In genomic region chr2:48755473-48755872, GRCh38 we compare ENCODE assay signal across 11 cellular contexts. TPM values are rescaled to one million over a fixed set of nuclear protein-coding genes. Genes with fewer than 3 reads are reported as not detected.
DNase-seq lines count a peak whose midpoint lies in the region; ATAC-seq lines count a peak whose summit lies in the region.
"Had no signal": no experiment of that assay in that cellular context is flagged by ENCODE, and none has a peak within 500 bp of the region (broad histone marks: within the 10 kb centered on the region; RNA-seq: fewer than 3 reads in every experiment).

Gene LHCGR (minus strand): TSS chr2:48755724. CDS start chr2:48755671, 53 bp downstream.

- DNase-seq in NCI-H1417 (lab: John Stamatoyannopoulos, UW) (peak in 2 of 3 experiments; percentile 15 to 53), NCI-H1417 treated with DMSO at 0.1 percent for 48 hours (lab: John Stamatoyannopoulos, UW) (no peak), left lobe of liver (ENCODE audit: low spot score) (no peak)
- DNase-seq in activated CD8-positive, alpha-beta memory T cell treated with anti-CD3 and anti-CD28 coated beads, Interleukin-2, amount 50 U/mL, for 4 hours, result no peak
- DNase-seq: activated CD4-positive, alpha-beta T cell treated with anti-CD3 and anti-CD28 coated beads for 1 hour; activated naive CD8-positive, alpha-beta T cell treated with anti-CD3 and anti-CD28 coated beads for 36 hours; NCI-H1105 had no signal

- peak within 1 kb of the TSS in 3 of 5 donors; percentile 14 to 60 (median 58) for H3K9ac ChIP-seq in subcutaneous abdominal adipose tissue (ENCODE audit: low read length in 5 of 5)

- H3K4me3 ChIP-seq in ectodermal cell (ENCODE audit: insufficient read depth, low read depth, low read length) (peak within 1 kb of the TSS; percentile 24), subcutaneous abdominal adipose tissue (ENCODE audit: low read depth in 1 of 5, low read length in 5 of 5) (peak within 1 kb of the TSS; percentile 46 to 71 (median 63))

- H3K36me3 ChIP-seq in ectodermal cell (ENCODE audit: control insufficient read depth, insufficient read depth, low read length), result no peaks in the 10 kb centered on the region
- no peaks in the 10 kb centered on the region for H3K36me3 ChIP-seq in subcutaneous abdominal adipose tissue (ENCODE audit: control insufficient read depth in 5 of 5, insufficient read depth in 5 of 5, low read length in 5 of 5)

- H3K4me1 ChIP-seq in ectodermal cell (ENCODE audit: control insufficient read depth, insufficient read depth, low read length), result peaks cover 25% of the 10 kb centered on the region
- peaks cover 2 to 23% (median 16%) of the 10 kb centered on the region in 5 donors for H3K4me1 ChIP-seq in subcutaneous abdominal adipose tissue (ENCODE audit: control insufficient read depth in 5 of 5, insufficient read depth in 5 of 5, low read length in 5 of 5)

- H3K27ac ChIP-seq in ectodermal cell (ENCODE audit: insufficient read depth, low read depth, low read length, poor library complexity, severe bottlenecking) (no peak within 1 kb of the TSS), subcutaneous abdominal adipose tissue (ENCODE audit: low read depth, low read length) (peak within 1 kb of the TSS; percentile 63)

- H3K9me3 ChIP-seq in ectodermal cell (ENCODE audit: control insufficient read depth, low read length) (no peaks in the 10 kb centered on the region), subcutaneous abdominal adipose tissue (ENCODE audit: control insufficient read depth in 5 of 5, low read length in 5 of 5) (no peaks in the 10 kb centered on the region)

- WGBS in ectodermal cell, 2 experiments, result 4 to 5% methylated on average over 37 of the region's 37 CpGs

- ATAC-seq in left lobe of liver, result peak; percentile 27
- ATAC-seq in HG02588 (IDR thresholded peaks at IDR 0.05; ENCODE audit: unreplicated experiment), result no peak
- no peak for ATAC-seq in HG02938 (IDR thresholded peaks at IDR 0.05; ENCODE audit: unreplicated experiment)

- H3K27me3 ChIP-seq in ectodermal cell (ENCODE audit: control insufficient read depth, insufficient read depth, low read length, poor library complexity, severe bottlenecking), result peaks cover 32% of the 10 kb centered on the region
- peaks cover 0 to 8% (median 0%) of the 10 kb centered on the region in 5 donors for H3K27me3 ChIP-seq in subcutaneous abdominal adipose tissue (ENCODE audit: control insufficient read depth in 5 of 5, insufficient read depth in 4 of 5, low read length in 5 of 5)

RNA-seq across cellular contexts. Expression of gene LHCGR, which starts in this region (rescaled TPM):
- polyA plus RNA-seq in ectodermal cell (2013, experiment 1 of 4), result not detected
- 0.18 TPM for polyA plus RNA-seq in ectodermal cell (2013, experiment 2 of 4)
- polyA plus RNA-seq in ectodermal cell (2013, experiment 3 of 4), result 0.16 TPM
- not detected for polyA plus RNA-seq in ectodermal cell (2013, experiment 4 of 4)
- not detected for total RNA-seq in left lobe of liver
- total RNA-seq: activated naive CD8-positive, alpha-beta T cell treated with anti-CD3 and anti-CD28 coated beads for 36 hours had no signal

Comparison
In these comparisons a context has a peak if more than half of its experiments do, and no peak if none do; other contexts are left out.
1. DNase-seq: peak in NCI-H1417 (2 of 3); none in NCI-H1417 treated with DMSO at 0.1 percent for 48 hours (single experiment), left lobe of liver (single experiment) and activated CD8-positive, alpha-beta memory T cell treated with anti-CD3 and anti-CD28 coated beads, Interleukin-2, amount 50 U/mL, for 4 hours (single experiment).
2. Peak in ATAC-seq in left lobe of liver; RNA of the gene not detected or under 1 TPM.